In the genomic region with DNA sequence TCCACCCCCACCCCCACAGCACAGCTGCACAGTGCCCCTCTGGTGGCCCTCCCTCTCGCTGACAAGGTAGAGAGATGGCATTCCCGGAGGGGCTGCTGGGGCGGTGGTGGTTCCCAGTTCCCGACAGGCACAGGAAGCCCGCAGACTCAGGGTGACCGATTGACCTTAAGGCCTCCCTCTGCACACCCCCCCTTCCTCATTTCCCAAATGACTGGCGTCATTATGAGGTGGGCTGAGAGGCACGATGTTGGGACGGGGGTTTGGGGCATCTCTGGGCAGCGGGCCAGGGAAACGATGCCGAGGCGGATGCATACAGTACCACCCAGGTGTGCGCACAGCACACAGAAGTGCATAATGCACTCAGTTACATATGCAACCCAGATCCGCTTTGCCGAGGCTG, we compare ENCODE assay signal across 1 cellular context.
TF ChIP-seq lines count a peak whose summit lies in the region.

No MANE protein-coding gene starts in this region.

TF ChIP-seq in H1, 55 proteins besides CTCF, POLR2A, EP300 and RAD21:
- TF ChIP-seq GTF2F1 (IDR thresholded peaks at IDR 0.05; ENCODE audit: borderline replicate concordance, low read depth, low read length) (no peak), SIN3A (conservative IDR thresholded peaks at IDR 0.05 in 1 of 2, IDR thresholded peaks at IDR 0.05 in 1 of 2; ENCODE audit: low read depth in 1 of 2, low read length in 2 of 2) (no peak), RXRA (IDR thresholded peaks at IDR 0.05; ENCODE audit: insufficient read depth, low read depth, low read length) (no peak), ZNF274 (IDR thresholded peaks at IDR 0.05; ENCODE audit: borderline replicate concordance, extremely low read depth, low read length) (no peak), RFX5 (IDR thresholded peaks at IDR 0.05; ENCODE audit: borderline replicate concordance, low read depth, low read length) (no peak), TCF12 (IDR thresholded peaks at IDR 0.05; ENCODE audit: low read depth, low read length) (no peak), MAFK (IDR thresholded peaks at IDR 0.05; ENCODE audit: low read depth, low read length) (no peak), EZH2 (IDR thresholded peaks at IDR 0.05; ENCODE audit: low read depth, low read length, severe bottlenecking) (no peak), CHD2 (IDR thresholded peaks at IDR 0.05; ENCODE audit: low read length) (no peak), BACH1 (IDR thresholded peaks at IDR 0.05; ENCODE audit: low read length) (no peak), RBBP5 (IDR thresholded peaks at IDR 0.05; ENCODE audit: borderline replicate concordance, low read depth, low read length) (no peak), SP1 (IDR thresholded peaks at IDR 0.05; ENCODE audit: low read depth, low read length) (no peak)
- TF ChIP-seq, protein P1, sequence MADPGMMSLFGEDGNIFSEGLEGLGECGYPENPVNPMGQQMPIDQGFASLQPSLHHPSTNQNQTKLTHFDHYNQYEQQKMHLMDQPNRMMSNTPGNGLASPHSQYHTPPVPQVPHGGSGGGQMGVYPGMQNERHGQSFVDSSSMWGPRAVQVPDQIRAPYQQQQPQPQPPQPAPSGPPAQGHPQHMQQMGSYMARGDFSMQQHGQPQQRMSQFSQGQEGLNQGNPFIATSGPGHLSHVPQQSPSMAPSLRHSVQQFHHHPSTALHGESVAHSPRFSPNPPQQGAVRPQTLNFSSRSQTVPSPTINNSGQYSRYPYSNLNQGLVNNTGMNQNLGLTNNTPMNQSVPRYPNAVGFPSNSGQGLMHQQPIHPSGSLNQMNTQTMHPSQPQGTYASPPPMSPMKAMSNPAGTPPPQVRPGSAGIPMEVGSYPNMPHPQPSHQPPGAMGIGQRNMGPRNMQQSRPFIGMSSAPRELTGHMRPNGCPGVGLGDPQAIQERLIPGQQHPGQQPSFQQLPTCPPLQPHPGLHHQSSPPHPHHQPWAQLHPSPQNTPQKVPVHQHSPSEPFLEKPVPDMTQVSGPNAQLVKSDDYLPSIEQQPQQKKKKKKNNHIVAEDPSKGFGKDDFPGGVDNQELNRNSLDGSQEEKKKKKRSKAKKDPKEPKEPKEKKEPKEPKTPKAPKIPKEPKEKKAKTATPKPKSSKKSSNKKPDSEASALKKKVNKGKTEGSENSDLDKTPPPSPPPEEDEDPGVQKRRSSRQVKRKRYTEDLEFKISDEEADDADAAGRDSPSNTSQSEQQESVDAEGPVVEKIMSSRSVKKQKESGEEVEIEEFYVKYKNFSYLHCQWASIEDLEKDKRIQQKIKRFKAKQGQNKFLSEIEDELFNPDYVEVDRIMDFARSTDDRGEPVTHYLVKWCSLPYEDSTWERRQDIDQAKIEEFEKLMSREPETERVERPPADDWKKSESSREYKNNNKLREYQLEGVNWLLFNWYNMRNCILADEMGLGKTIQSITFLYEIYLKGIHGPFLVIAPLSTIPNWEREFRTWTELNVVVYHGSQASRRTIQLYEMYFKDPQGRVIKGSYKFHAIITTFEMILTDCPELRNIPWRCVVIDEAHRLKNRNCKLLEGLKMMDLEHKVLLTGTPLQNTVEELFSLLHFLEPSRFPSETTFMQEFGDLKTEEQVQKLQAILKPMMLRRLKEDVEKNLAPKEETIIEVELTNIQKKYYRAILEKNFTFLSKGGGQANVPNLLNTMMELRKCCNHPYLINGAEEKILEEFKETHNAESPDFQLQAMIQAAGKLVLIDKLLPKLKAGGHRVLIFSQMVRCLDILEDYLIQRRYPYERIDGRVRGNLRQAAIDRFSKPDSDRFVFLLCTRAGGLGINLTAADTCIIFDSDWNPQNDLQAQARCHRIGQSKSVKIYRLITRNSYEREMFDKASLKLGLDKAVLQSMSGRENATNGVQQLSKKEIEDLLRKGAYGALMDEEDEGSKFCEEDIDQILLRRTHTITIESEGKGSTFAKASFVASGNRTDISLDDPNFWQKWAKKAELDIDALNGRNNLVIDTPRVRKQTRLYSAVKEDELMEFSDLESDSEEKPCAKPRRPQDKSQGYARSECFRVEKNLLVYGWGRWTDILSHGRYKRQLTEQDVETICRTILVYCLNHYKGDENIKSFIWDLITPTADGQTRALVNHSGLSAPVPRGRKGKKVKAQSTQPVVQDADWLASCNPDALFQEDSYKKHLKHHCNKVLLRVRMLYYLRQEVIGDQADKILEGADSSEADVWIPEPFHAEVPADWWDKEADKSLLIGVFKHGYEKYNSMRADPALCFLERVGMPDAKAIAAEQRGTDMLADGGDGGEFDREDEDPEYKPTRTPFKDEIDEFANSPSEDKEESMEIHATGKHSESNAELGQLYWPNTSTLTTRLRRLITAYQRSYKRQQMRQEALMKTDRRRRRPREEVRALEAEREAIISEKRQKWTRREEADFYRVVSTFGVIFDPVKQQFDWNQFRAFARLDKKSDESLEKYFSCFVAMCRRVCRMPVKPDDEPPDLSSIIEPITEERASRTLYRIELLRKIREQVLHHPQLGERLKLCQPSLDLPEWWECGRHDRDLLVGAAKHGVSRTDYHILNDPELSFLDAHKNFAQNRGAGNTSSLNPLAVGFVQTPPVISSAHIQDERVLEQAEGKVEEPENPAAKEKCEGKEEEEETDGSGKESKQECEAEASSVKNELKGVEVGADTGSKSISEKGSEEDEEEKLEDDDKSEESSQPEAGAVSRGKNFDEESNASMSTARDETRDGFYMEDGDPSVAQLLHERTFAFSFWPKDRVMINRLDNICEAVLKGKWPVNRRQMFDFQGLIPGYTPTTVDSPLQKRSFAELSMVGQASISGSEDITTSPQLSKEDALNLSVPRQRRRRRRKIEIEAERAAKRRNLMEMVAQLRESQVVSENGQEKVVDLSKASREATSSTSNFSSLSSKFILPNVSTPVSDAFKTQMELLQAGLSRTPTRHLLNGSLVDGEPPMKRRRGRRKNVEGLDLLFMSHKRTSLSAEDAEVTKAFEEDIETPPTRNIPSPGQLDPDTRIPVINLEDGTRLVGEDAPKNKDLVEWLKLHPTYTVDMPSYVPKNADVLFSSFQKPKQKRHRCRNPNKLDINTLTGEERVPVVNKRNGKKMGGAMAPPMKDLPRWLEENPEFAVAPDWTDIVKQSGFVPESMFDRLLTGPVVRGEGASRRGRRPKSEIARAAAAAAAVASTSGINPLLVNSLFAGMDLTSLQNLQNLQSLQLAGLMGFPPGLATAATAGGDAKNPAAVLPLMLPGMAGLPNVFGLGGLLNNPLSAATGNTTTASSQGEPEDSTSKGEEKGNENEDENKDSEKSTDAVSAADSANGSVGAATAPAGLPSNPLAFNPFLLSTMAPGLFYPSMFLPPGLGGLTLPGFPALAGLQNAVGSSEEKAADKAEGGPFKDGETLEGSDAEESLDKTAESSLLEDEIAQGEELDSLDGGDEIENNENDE (IDR thresholded peaks at IDR 0.05; ENCODE audit: insufficient replicate concordance, low read length): no peak
- TF ChIP-seq, protein P2, sequence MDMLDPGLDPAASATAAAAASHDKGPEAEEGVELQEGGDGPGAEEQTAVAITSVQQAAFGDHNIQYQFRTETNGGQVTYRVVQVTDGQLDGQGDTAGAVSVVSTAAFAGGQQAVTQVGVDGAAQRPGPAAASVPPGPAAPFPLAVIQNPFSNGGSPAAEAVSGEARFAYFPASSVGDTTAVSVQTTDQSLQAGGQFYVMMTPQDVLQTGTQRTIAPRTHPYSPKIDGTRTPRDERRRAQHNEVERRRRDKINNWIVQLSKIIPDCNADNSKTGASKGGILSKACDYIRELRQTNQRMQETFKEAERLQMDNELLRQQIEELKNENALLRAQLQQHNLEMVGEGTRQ (IDR thresholded peaks at IDR 0.05; ENCODE audit: low read length): no peak
